In genomic region chr1:43507296-43508295, GRCh38 we compare ENCODE assay signal across 22 cellular contexts. TPM values are rescaled to one million over a fixed set of nuclear protein-coding genes. Genes with fewer than 3 reads are reported as not detected.
DNase-seq lines count a peak whose midpoint lies in the region; TF ChIP-seq lines count a peak whose summit lies in the region.
"Had no signal": no experiment of that assay in that cellular context is flagged by ENCODE, and none has a peak within 500 bp of the region (broad histone marks: within the 10 kb centered on the region; RNA-seq: fewer than 3 reads in every experiment).

No MANE protein-coding gene starts in this region.

- H3K9me3 ChIP-seq in PC-9 (ENCODE audit: insufficient read depth, low read depth) (peaks cover 8% of the 10 kb centered on the region; the same call in 1 of the 2 replicates), neuronal stem cell (replicated peaks in 1 of 2; ENCODE audit: control insufficient read depth in 2 of 2, insufficient read depth in 1 of 2, low read depth in 1 of 2, low read length in 2 of 2) (peaks cover 0 to 4% of the 10 kb centered on the region in 2 donors), MG63 (no peaks in the 10 kb centered on the region)
- H3K9me3 ChIP-seq: BLaER1, SJSA1 had no signal

- no peak overlapping the region for H2BK5ac ChIP-seq in neuronal stem cell (ENCODE audit: low read length)

- no peak overlapping the region for H3K18ac ChIP-seq in neuronal stem cell (ENCODE audit: low read length)

- WGBS in neuronal stem cell (ENCODE audit: extremely low coverage in 2 of 2, insufficient read length in 2 of 2, insufficient replicate concordance in 1 of 2), 2 donors: no CpG with 5 or more reads among the region's 5 CpGs

- TF ChIP-seq CTCF in PC-9 (conservative IDR thresholded peaks at IDR 0.05): no peak

- H3K79me2 ChIP-seq in PC-9 (ENCODE audit: low read depth): no peaks in the 10 kb centered on the region

- no TSS peak for BruUV-seq in PC-9 (replicated peaks; lab: Mats Ljungman, UMichigan)

- CTCF ChIA-PET in PC-9 (lab: Charles Lee): no interaction called here

- no peaks in the 10 kb centered on the region for H4K20me1 ChIP-seq in PC-9 (ENCODE audit: insufficient read depth)
- H4K20me1 ChIP-seq: BLaER1 had no signal

- H3K27ac ChIP-seq in PC-9: peak overlapping the region; percentile 95; the same call in 1 of the 2 replicates
- H3K27ac ChIP-seq in neuronal stem cell (replicated peaks; ENCODE audit: low read length): no peak overlapping the region
- H3K27ac ChIP-seq: BLaER1, SJSA1 had no signal

- no peak overlapping the region for H4K8ac ChIP-seq in neuronal stem cell (ENCODE audit: low read depth, low read length)

- H2AFZ ChIP-seq in PC-9: no peak overlapping the region
- no peak overlapping the region for H2AFZ ChIP-seq in neuronal stem cell (ENCODE audit: low read length)

- H3K9ac ChIP-seq in neuronal stem cell (ENCODE audit: low read depth, low read length, poor library complexity): no peak overlapping the region
- H3K9ac ChIP-seq: BLaER1 had no signal

- H3K4ac ChIP-seq in neuronal stem cell (ENCODE audit: low read length): no peak overlapping the region

- no peak overlapping the region for H2BK15ac ChIP-seq in neuronal stem cell (ENCODE audit: low read length)

- intact Hi-C loops in PC-9 (cut with micrococcal nuclease; ENCODE audit: unreplicated experiment): no loop called here

- H3K27me3 ChIP-seq in PC-9 (ENCODE audit: insufficient read depth, low read depth): no peaks in the 10 kb centered on the region
- H3K27me3 ChIP-seq in neuronal stem cell (ENCODE audit: control insufficient read depth in 3 of 3, insufficient read depth in 3 of 3, low read depth in 1 of 3, low read length in 3 of 3): peaks cover 0 to 38% (median 0%) of the 10 kb centered on the region in 3 experiments
- no peaks in the 10 kb centered on the region for H3K27me3 ChIP-seq in MG63
- H3K27me3 ChIP-seq: BLaER1, SJSA1 had no signal

- H2BK120ac ChIP-seq in neuronal stem cell (ENCODE audit: low read depth, low read length): no peak overlapping the region

- POLR2A ChIA-PET in PC-9 (lab: Charles Lee; ENCODE audit: unreplicated experiment): interaction anchor here (0.6 to 0.7 kb wide), 2 partner anchors 23 to 139 kb away, joined by 3 to 4 read pairs; no protein-coding TSS in a partner anchor

- no peak overlapping the region for H3K14ac ChIP-seq in neuronal stem cell (ENCODE audit: low read length)

- peaks cover 31% of the 10 kb centered on the region for H3F3A ChIP-seq in PC-9 (ENCODE audit: insufficient read depth, low read depth)

- no peak overlapping the region for H3K23ac ChIP-seq in neuronal stem cell (ENCODE audit: low read depth, low read length, poor library complexity)

- H3K4me2 ChIP-seq in PC-9 (peak overlapping the region; percentile 71; the same call in 1 of the 2 replicates), neuronal stem cell (ENCODE audit: insufficient read depth, low read length, poor library complexity, severe bottlenecking) (no peak overlapping the region)
- H3K4me2 ChIP-seq: BLaER1 had no signal

- H3K36me3 ChIP-seq in PC-9 (ENCODE audit: low read depth): no peaks in the 10 kb centered on the region
- no peaks in the 10 kb centered on the region for H3K36me3 ChIP-seq in neuronal stem cell (replicated peaks in 1 of 2; ENCODE audit: control insufficient read depth in 2 of 2, insufficient read depth in 2 of 2, low read length in 2 of 2)
- H3K36me3 ChIP-seq in MG63: no peaks in the 10 kb centered on the region
- H3K36me3 ChIP-seq: BLaER1, SJSA1 had no signal

- peaks cover 35% of the 10 kb centered on the region for H3K4me1 ChIP-seq in PC-9 (replicated peaks; ENCODE audit: insufficient read depth)
- no peaks in the 10 kb centered on the region for H3K4me1 ChIP-seq in neuronal stem cell (ENCODE audit: control insufficient read depth in 2 of 2, insufficient read depth in 1 of 2, low read depth in 1 of 2, low read length in 2 of 2)
- H3K4me1 ChIP-seq: BLaER1, SJSA1 had no signal

- H2AK5ac ChIP-seq in neuronal stem cell (ENCODE audit: low read depth, low read length): peak overlapping the region; percentile 17

- H4K91ac ChIP-seq in neuronal stem cell (ENCODE audit: low read depth, low read length, poor library complexity): no peak overlapping the region

- H3K9me2 ChIP-seq in PC-9 (ENCODE audit: insufficient read depth): no peaks in the 10 kb centered on the region

- peak; percentile 85 for DNase-seq in DMS 273 treated with DMSO at 0.1 percent for 48 hours (lab: John Stamatoyannopoulos, UW)
- peak; percentile 59 for DNase-seq in NCI-H1694 (lab: John Stamatoyannopoulos, UW)
- DNase-seq in PC-9: no peak
- no peak for DNase-seq in neuronal stem cell (ENCODE audit: low spot score)
- no peak for DNase-seq in effector CD4-positive, alpha-beta T cell
- DNase-seq in stimulated activated CD4-positive, alpha-beta T cell treated with anti-CD3 and anti-CD28 coated beads, Interleukin-1b, Interleukin-23, amount 100 ng/mL, for 48 hours: no peak
- DNase-seq in NCI-H1436 treated with DMSO at 0.1 percent for 48 hours (lab: John Stamatoyannopoulos, UW): no peak
- DNase-seq in MG63: no peak
- DNase-seq: CD4-positive, CD25-positive, alpha-beta regulatory T cell; DMS53; KBM-7; NCI-H1105 treated with DMSO at 0.1 percent for 48 hours; NCI-H2081; NCI-H345; NCI-H510A treated with DMSO at 0.1 percent for 48 hours; NCI-H774; Right ventricle myocardium superior; RPMI8226 had no signal

- H3K4me3 ChIP-seq in PC-9 (no peak overlapping the region), neuronal stem cell (ENCODE audit: low read length in 2 of 2) (peak overlapping the region in 1 of 2 donors; percentile 9), MG63 (no peak overlapping the region)
- H3K4me3 ChIP-seq: BLaER1, GM12878, SJSA1 had no signal

- H3K79me1 ChIP-seq in neuronal stem cell (ENCODE audit: low read depth, low read length): peaks cover 2% of the 10 kb centered on the region

- no peak overlapping the region for H2BK12ac ChIP-seq in neuronal stem cell (ENCODE audit: low read length)

RNA-seq across cellular contexts. Expression of gene PTPRF, which starts 23.1 kb away (rescaled TPM):
- total RNA-seq in PC-9 (2021): 359 and 439 TPM in 2 replicates
- 62.9 TPM for polyA plus RNA-seq in neuronal stem cell (2013, experiment 1 of 2)
- 64.0 TPM for polyA plus RNA-seq in neuronal stem cell (2013, experiment 2 of 2)
- total RNA-seq in MG63 (2014; rRNA removed; shearing (Covaris generic); ENCODE audit: low replicate concordance): 28.5 and 33.0 TPM in 2 replicates
- polyA plus RNA-seq: CD4-positive, CD25-positive, alpha-beta regulatory T cell had no signal

RNA-seq across cellular contexts. Expression of gene HYI, which starts 53.9 kb away (rescaled TPM):
- total RNA-seq in PC-9 (2021): 43.5 and 46.6 TPM in 2 replicates
- polyA plus RNA-seq in neuronal stem cell (2013, experiment 1 of 2): 22.2 TPM
- 22.5 TPM for polyA plus RNA-seq in neuronal stem cell (2013, experiment 2 of 2)
- 12.1 and 16.7 TPM in 2 replicates for total RNA-seq in MG63 (2014; rRNA removed; shearing (Covaris generic); ENCODE audit: low replicate concordance)
- total RNA-seq: HepG2 had no signal
- polyA plus RNA-seq: HepG2 had no signal

Comparison
In these comparisons a context has a peak if more than half of its experiments do, and no peak if none do; other contexts are left out.
1. DNase-seq: peak in DMS 273 treated with DMSO at 0.1 percent for 48 hours (single experiment) and NCI-H1694 (single experiment); none in PC-9 (0 of 2), neuronal stem cell (single experiment), effector CD4-positive, alpha-beta T cell (single experiment), stimulated activated CD4-positive, alpha-beta T cell treated with anti-CD3 and anti-CD28 coated beads, Interleukin-1b, Interleukin-23, amount 100 ng/mL, for 48 hours (single experiment), NCI-H1436 treated with DMSO at 0.1 percent for 48 hours (single experiment) and MG63 (single experiment).
2. RNA of gene PTPRF, which starts 23.1 kb away (total RNA-seq): 359 to 439 TPM in PC-9; 28.5 to 33.0 TPM in MG63; every median in the first group is over 10 times any median in the second.